In genomic region chr5:172417983-172418630, GRCh38 we compare ENCODE assay signal across 1 cellular context.
TF ChIP-seq lines count a peak whose summit lies in the region.

No MANE protein-coding gene starts in this region.

TF ChIP-seq in HepG2, 621 proteins besides CTCF, POLR2A, EP300 and RAD21 (continued from another document):
- TF ChIP-seq SKIL (CRISPR knock-in tag; IDR thresholded peaks at IDR 0.05; ENCODE audit: borderline replicate concordance) (no peak), NFIC (IDR thresholded peaks at IDR 0.05; ENCODE audit: low read length) (no peak)
